ENCODE assay signal across 22 cellular contexts in the genomic region with DNA sequence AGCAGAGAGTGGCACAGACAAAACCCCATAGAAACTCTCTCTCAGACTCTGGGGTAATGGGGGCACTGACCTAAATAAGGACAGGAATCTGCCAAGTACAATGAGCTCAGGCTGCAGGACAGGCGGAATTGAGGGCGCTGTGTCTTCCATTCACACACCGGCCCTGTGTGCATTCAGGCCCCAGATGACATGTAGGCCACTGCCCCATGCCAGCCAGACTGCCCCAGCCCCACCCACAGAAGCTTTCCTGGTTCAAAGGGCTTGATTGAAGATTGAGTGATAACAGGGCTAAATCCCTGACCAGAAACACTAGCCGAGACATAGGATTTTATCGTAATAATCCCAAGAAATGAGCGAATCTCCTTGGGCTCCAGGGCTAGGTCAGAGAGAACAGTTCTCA. TPM values are rescaled to one million over a fixed set of nuclear protein-coding genes. Genes with fewer than 3 reads are reported as not detected.
DNase-seq lines count a peak whose midpoint lies in the region; ATAC-seq and TF ChIP-seq lines count a peak whose summit lies in the region.
"Had no signal": no experiment of that assay in that cellular context is flagged by ENCODE, and none has a peak within 500 bp of the region (broad histone marks: within the 10 kb centered on the region; RNA-seq: fewer than 3 reads in every experiment).

No MANE protein-coding gene starts in this region.

- intact Hi-C loops in PC-3 (cut with micrococcal nuclease) (loop anchor here (5.0 kb wide), 1 partner anchor 56 kb away; no protein-coding TSS in a partner anchor), esophagus squamous epithelium (cut with DNase I) (no loop called here)

- H3K4me2 ChIP-seq in PC-3 (ENCODE audit: low read length): peak overlapping the region; percentile 39; the same call in 1 of the 2 replicates

- H3K9me3 Mint-ChIP-seq in activated CD4-positive, alpha-beta T cell treated with anti-CD3 and anti-CD28 coated beads, Interleukin-2, amount 10 ng/mL, durations not matched to agents 7 days and 5 days: no peaks in the 10 kb centered on the region
- H3K9me3 Mint-ChIP-seq: activated T-cell treated with anti-CD3 and anti-CD28 coated beads, Interleukin-2, amount 50 U/mL, for 4 hours; HFFc6; T-helper 1 cell treated with Interleukin-12 subunit alpha and Interleukin-12 subunit beta and Interleukin-4 antibody, amounts not matched to agents 30 μg/mL and 1 μg/mL, for 36 hours had no signal

- no peaks in the 10 kb centered on the region for H3F3A ChIP-seq in PC-3 (ENCODE audit: low read length, unreplicated experiment)

- no peaks in the 10 kb centered on the region for H3K9me2 ChIP-seq in PC-3 (replicated peaks; ENCODE audit: low read length)

- TF ChIP-seq POLR2A in esophagus squamous epithelium (IDR thresholded peaks at IDR 0.05): no peak

- H3K27ac Mint-ChIP-seq in activated CD4-positive, alpha-beta T cell treated with anti-CD3 and anti-CD28 coated beads, Interleukin-2, amount 10 ng/mL, durations not matched to agents 7 days and 5 days: no peak overlapping the region
- H3K27ac Mint-ChIP-seq: HFFc6; T-helper 1 cell treated with Interleukin-12 subunit alpha and Interleukin-12 subunit beta and Interleukin-4 antibody, amounts not matched to agents 30 μg/mL and 1 μg/mL, for 36 hours had no signal

- TF ChIP-seq CTCF in PC-3 (conservative IDR thresholded peaks at IDR 0.05; ENCODE audit: low read depth, low read length) (no peak), esophagus squamous epithelium (IDR thresholded peaks at IDR 0.05) (no peak)

- H3K79me2 ChIP-seq in PC-3 (ENCODE audit: low read length): peaks cover 62% of the 10 kb centered on the region

- CTCF ChIA-PET in PC-3 (lab: Charles Lee): no interaction called here
- CTCF ChIA-PET in activated CD4-positive, alpha-beta T cell treated with anti-CD3 and anti-CD28 coated beads, Interleukin-2, amount 10 ng/mL, durations not matched to agents 7 days and 5 days (lab: Charles Lee): no interaction called here

- H3K4me1 ChIP-seq in PC-3 (ENCODE audit: insufficient read depth, low read length) (peaks cover 41% of the 10 kb centered on the region), esophagus squamous epithelium (peaks cover 12 to 82% (median 32%) of the 10 kb centered on the region in 3 donors), muscle layer of colon (ENCODE audit: insufficient read depth, low read length) (peaks cover 59% of the 10 kb centered on the region), subcutaneous abdominal adipose tissue (ENCODE audit: control insufficient read depth in 5 of 5, insufficient read depth in 5 of 5, low read length in 5 of 5) (peaks cover 18 to 87% (median 74%) of the 10 kb centered on the region in 5 donors)

- H3K36me3 Mint-ChIP-seq in activated CD4-positive, alpha-beta T cell treated with anti-CD3 and anti-CD28 coated beads, Interleukin-2, amount 10 ng/mL, durations not matched to agents 7 days and 5 days (ENCODE audit: low read depth): no peaks in the 10 kb centered on the region

- no peak overlapping the region for H3K9ac ChIP-seq in PC-3 (ENCODE audit: low read length)
- no peak overlapping the region for H3K9ac ChIP-seq in muscle layer of colon (ENCODE audit: low read length)
- H3K9ac ChIP-seq in subcutaneous abdominal adipose tissue (ENCODE audit: low read length in 5 of 5): no peak overlapping the region

- POLR2A ChIA-PET in PC-3 (lab: Charles Lee; ENCODE audit: unreplicated experiment): no interaction called here
- POLR2A ChIA-PET in activated CD4-positive, alpha-beta T cell treated with anti-CD3 and anti-CD28 coated beads, Interleukin-2, amount 10 ng/mL, durations not matched to agents 7 days and 5 days (lab: Charles Lee): no interaction called here

- no peaks in the 10 kb centered on the region for H4K20me1 ChIP-seq in PC-3 (ENCODE audit: low read length)

- no peaks in the 10 kb centered on the region for H3K36me3 ChIP-seq in PC-3 (ENCODE audit: low read depth, low read length)
- H3K36me3 ChIP-seq in esophagus squamous epithelium: no peaks in the 10 kb centered on the region
- no peaks in the 10 kb centered on the region for H3K36me3 ChIP-seq in muscle layer of colon (ENCODE audit: insufficient read depth, low read length)
- peaks cover 0 to 3% (median 0%) of the 10 kb centered on the region in 5 donors for H3K36me3 ChIP-seq in subcutaneous abdominal adipose tissue (ENCODE audit: control insufficient read depth in 5 of 5, insufficient read depth in 5 of 5, low read length in 5 of 5)
- H3K36me3 ChIP-seq: upper lobe of right lung had no signal

- H2AFZ ChIP-seq in PC-3 (ENCODE audit: low read length): no peak overlapping the region

- ATAC-seq in PC-3: no peak
- ATAC-seq in GM19452 (IDR thresholded peaks at IDR 0.05; ENCODE audit: unreplicated experiment): no peak
- ATAC-seq: activated T-cell treated with anti-CD3 and anti-CD28 coated beads, Interleukin-2, amount 50 U/mL, for 4 hours; upper lobe of right lung had no signal

- H3K27me3 Mint-ChIP-seq in activated CD4-positive, alpha-beta T cell treated with anti-CD3 and anti-CD28 coated beads, Interleukin-2, amount 10 ng/mL, durations not matched to agents 7 days and 5 days: no peaks in the 10 kb centered on the region

- H3K27ac ChIP-seq in PC-3 (ENCODE audit: low read length) (peak overlapping the region; percentile 80), esophagus squamous epithelium (peak overlapping the region in 3 of 4 donors; percentile 1 to 13 (median 11)), muscle layer of colon (ENCODE audit: low read depth, low read length) (peak overlapping the region; percentile 22), subcutaneous abdominal adipose tissue (ENCODE audit: low read depth, low read length) (peak overlapping the region; percentile 37)
- H3K27ac ChIP-seq: SK-N-MC, upper lobe of right lung had no signal

- no peak overlapping the region for H3K4me3 ChIP-seq in PC-3 (ENCODE audit: low read length)
- H3K4me3 ChIP-seq in esophagus squamous epithelium: no peak overlapping the region
- no peak overlapping the region for H3K4me3 ChIP-seq in muscle layer of colon (ENCODE audit: low read depth in 1 of 2, low read length in 2 of 2)
- no peak overlapping the region for H3K4me3 ChIP-seq in subcutaneous abdominal adipose tissue (ENCODE audit: low read depth in 1 of 5, low read length in 5 of 5)
- H3K4me3 ChIP-seq: SK-N-MC, upper lobe of right lung had no signal

- BruUV-seq in PC-3 (replicated peaks; lab: Mats Ljungman, UMichigan): no TSS peak

- H3K4me1 Mint-ChIP-seq in activated CD4-positive, alpha-beta T cell treated with anti-CD3 and anti-CD28 coated beads, Interleukin-2, amount 10 ng/mL, durations not matched to agents 7 days and 5 days: peaks cover 45% of the 10 kb centered on the region

- H3K27me3 ChIP-seq in PC-3 (ENCODE audit: low read length) (no peaks in the 10 kb centered on the region), esophagus squamous epithelium (no peaks in the 10 kb centered on the region), muscle layer of colon (ENCODE audit: control insufficient read depth in 1 of 2, insufficient read depth in 2 of 2, low read length in 2 of 2) (no peaks in the 10 kb centered on the region), subcutaneous abdominal adipose tissue (ENCODE audit: control insufficient read depth in 5 of 5, insufficient read depth in 4 of 5, low read length in 5 of 5) (no peaks in the 10 kb centered on the region)
- H3K27me3 ChIP-seq: upper lobe of right lung had no signal

- WGBS in esophagus squamous epithelium, 2 donors: 90% methylated on average over 5 to 6 of the region's 6 CpGs

- no peak overlapping the region for H3K4me3 Mint-ChIP-seq in activated CD4-positive, alpha-beta T cell treated with anti-CD3 and anti-CD28 coated beads, Interleukin-2, amount 10 ng/mL, durations not matched to agents 7 days and 5 days
- H3K4me3 Mint-ChIP-seq: activated T-cell treated with anti-CD3 and anti-CD28 coated beads, Interleukin-2, amount 50 U/mL, for 4 hours; HFFc6; T-helper 1 cell treated with Interleukin-12 subunit alpha and Interleukin-12 subunit beta and Interleukin-4 antibody, amounts not matched to agents 30 μg/mL and 1 μg/mL, for 36 hours had no signal

- DNase-seq in PC-3 (no peak), esophagus squamous epithelium (lab: John Stamatoyannopoulos, UW) (no peak), putamen (ENCODE audit: low spot score) (no peak)
- DNase-seq in activated CD4-positive, alpha-beta T cell treated with anti-CD3 and anti-CD28 coated beads, Interleukin-2, amount 10 ng/mL, durations not matched to agents 7 days and 5 days: no peak
- DNase-seq: activated CD4-positive, alpha-beta T cell treated with anti-CD3 and anti-CD28 coated beads for 48 hours; activated T-cell treated with anti-CD3 and anti-CD28 coated beads, Interleukin-2, amount 50 U/mL, for 4 hours; Calu3; DND-41; effector CD4-positive, alpha-beta T cell; HFFc6; Kasumi-1; kidney glomerular epithelial cell; mammary epithelial cell; MV-4-11; NCI-H146; stimulated activated CD4-positive, alpha-beta T cell treated with anti-CD3 and anti-CD28 coated beads, Interleukin-2, amount 100 ng/mL, for 48 hours; upper lobe of right lung had no signal

- H3K9me3 ChIP-seq in PC-3 (ENCODE audit: low read length) (no peaks in the 10 kb centered on the region), esophagus squamous epithelium (no peaks in the 10 kb centered on the region), muscle layer of colon (ENCODE audit: low read length) (no peaks in the 10 kb centered on the region), subcutaneous abdominal adipose tissue (ENCODE audit: control insufficient read depth in 5 of 5, low read length in 5 of 5) (no peaks in the 10 kb centered on the region)
- H3K9me3 ChIP-seq: upper lobe of right lung had no signal

RNA-seq across cellular contexts. Expression of gene EEPD1, which starts 52.8 kb away (rescaled TPM):
- 28.3 and 31.8 TPM in 2 replicates for total RNA-seq in PC-3 (2014; rRNA removed)
- 10 to 100 TPM in 1 of 4 donors, 1 to 10 TPM in 3; 2.3 to 10.2 (median 4.8) TPM for total RNA-seq in esophagus squamous epithelium
- 10 to 100 TPM; 11.9 to 13.8 TPM for total RNA-seq in activated CD4-positive, alpha-beta T cell treated with anti-CD3 and anti-CD28 coated beads, Interleukin-2, amount 10 ng/mL, durations not matched to agents 7 days and 5 days

Comparison
In these comparisons a context has a peak if more than half of its experiments do, and no peak if none do; other contexts are left out.
1. H3K27ac ChIP-seq: peak in every context shown above with its lines; median percentile 80 in PC-3; 37 in subcutaneous abdominal adipose tissue; 22 in muscle layer of colon; 11 in esophagus squamous epithelium.